8 cellular contexts compared by ENCODE assay signal in genomic region chr17:47323382-47324223, GRCh38. TPM values are rescaled to one million over a fixed set of nuclear protein-coding genes. Genes with fewer than 3 reads are reported as not detected.
DNase-seq lines count a peak whose midpoint lies in the region; ATAC-seq and TF ChIP-seq lines count a peak whose summit lies in the region.

TSS of gene EFCAB13 (plus strand) at chr17:47323955. CDS start at chr17:47328354, 4,399 bp downstream.

- H3K27ac ChIP-seq in left lung: peak within 1 kb of the TSS; percentile 90 to 96

- H3K4me1 ChIP-seq in BE2C (no peaks in the 10 kb centered on the region), left lung (peaks cover 0 to 11% of the 10 kb centered on the region in 2 donors)

- H3K27me3 ChIP-seq in BE2C (no peaks in the 10 kb centered on the region), left lung (peaks cover 0 to 7% of the 10 kb centered on the region in 2 donors)

- H3K4me3 Mint-ChIP-seq in activated CD4-positive, alpha-beta T cell treated with anti-CD3 and anti-CD28 coated beads, Interleukin-2, amount 10 ng/mL, durations not matched to agents 24 days and 14 days: peak within 1 kb of the TSS; percentile 99

- H3K27me3 Mint-ChIP-seq in activated CD4-positive, alpha-beta T cell treated with anti-CD3 and anti-CD28 coated beads, Interleukin-2, amount 10 ng/mL, durations not matched to agents 24 days and 14 days: peaks cover 26% of the 10 kb centered on the region

- H3K36me3 ChIP-seq in BE2C (no peaks in the 10 kb centered on the region), left lung (no peaks in the 10 kb centered on the region)

- H3K9me3 Mint-ChIP-seq in activated CD4-positive, alpha-beta T cell treated with anti-CD3 and anti-CD28 coated beads, Interleukin-2, amount 10 ng/mL, durations not matched to agents 24 days and 14 days: no peaks in the 10 kb centered on the region

- DNase-seq in BE2C (peak; percentile 96), NCI-H510A (lab: John Stamatoyannopoulos, UW) (peak; percentile 90), dedifferentiated amniotic fluid mesenchymal stem cell (ENCODE audit: extremely low spot score) (peak; percentile 32), left lung (peak; percentile 93 to 94)
- DNase-seq in activated CD4-positive, alpha-beta T cell treated with anti-CD3 and anti-CD28 coated beads, Interleukin-2, amount 10 ng/mL, durations not matched to agents 24 days and 14 days: peak; percentile 95
- DNase-seq in stimulated activated CD4-positive, alpha-beta T cell treated with anti-CD3 and anti-CD28 coated beads, Interleukin-2, amount 100 ng/mL, for 48 hours: peak; percentile 68 to 70

- H3K36me3 Mint-ChIP-seq in activated CD4-positive, alpha-beta T cell treated with anti-CD3 and anti-CD28 coated beads, Interleukin-2, amount 10 ng/mL, durations not matched to agents 24 days and 14 days (ENCODE audit: low read depth): no peaks in the 10 kb centered on the region

- peaks cover 17% of the 10 kb centered on the region for H3K4me1 Mint-ChIP-seq in activated CD4-positive, alpha-beta T cell treated with anti-CD3 and anti-CD28 coated beads, Interleukin-2, amount 10 ng/mL, durations not matched to agents 24 days and 14 days

- peak; percentile 84 for TF ChIP-seq POLR2A in GM19099 (IDR thresholded peaks at IDR 0.05; ENCODE audit: extremely low read depth, insufficient read length, low read depth)

- ATAC-seq in HG03354 (IDR thresholded peaks at IDR 0.05; ENCODE audit: poor library complexity, severe bottlenecking, unreplicated experiment) (peak; percentile 79), left lung (peak; percentile 99)

- peak within 1 kb of the TSS; percentile 93 for H3K27ac Mint-ChIP-seq in activated CD4-positive, alpha-beta T cell treated with anti-CD3 and anti-CD28 coated beads, Interleukin-2, amount 10 ng/mL, durations not matched to agents 24 days and 14 days

- peak within 1 kb of the TSS; percentile 68 for H3K4me3 ChIP-seq in BE2C (ENCODE audit: low read depth, low read length)
- peak within 1 kb of the TSS; percentile 60 to 64 for H3K4me3 ChIP-seq in left lung

- TF ChIP-seq CTCF in BE2C (IDR thresholded peaks at IDR 0.05; ENCODE audit: low read depth, low read length): 0 out of 2 replicates have a peak, but pooled peaks have one; percentile 5
- TF ChIP-seq CTCF in left lung (IDR thresholded peaks at IDR 0.05): peak; percentile 20 to 26

- H3K9me3 ChIP-seq in BE2C (no peaks in the 10 kb centered on the region), left lung (peaks cover 0 to 3% of the 10 kb centered on the region in 2 donors)

- intact Hi-C loops in activated CD4-positive, alpha-beta T cell treated with anti-CD3 and anti-CD28 coated beads, Interleukin-2, amount 10 ng/mL, durations not matched to agents 24 days and 14 days (cut with micrococcal nuclease): no loop called here
- intact Hi-C loops in left lung (cut with DNase I): no loop called here

RNA-seq across cellular contexts. Expression of gene EFCAB13, which starts in this region (rescaled TPM):
- polyA plus RNA-seq in BE2C (2012; ENCODE audit: insufficient read depth, insufficient read length, low read depth): 1.9 TPM
- 1.1 and 1.9 TPM in 2 replicates for total RNA-seq in activated CD4-positive, alpha-beta T cell treated with anti-CD3 and anti-CD28 coated beads, Interleukin-2, amount 10 ng/mL, durations not matched to agents 24 days and 14 days
- 10 to 100 TPM in 1 of 2 donors, 1 to 10 TPM in 1; 7.4 to 10.3 TPM for total RNA-seq in left lung

Comparison
In these comparisons a context has a peak if more than half of its experiments do, and no peak if none do; other contexts are left out.
1. Peak in every context shown above with its lines: DNase-seq, ATAC-seq, H3K4me3 ChIP-seq and H3K27ac ChIP-seq.
2. DNase-seq: peak in every context shown above with its lines; median percentile 96 in BE2C; 95 in activated CD4-positive, alpha-beta T cell treated with anti-CD3 and anti-CD28 coated beads, Interleukin-2, amount 10 ng/mL, durations not matched to agents 24 days and 14 days; 94 in left lung; 90 in NCI-H510A; 69 in stimulated activated CD4-positive, alpha-beta T cell treated with anti-CD3 and anti-CD28 coated beads, Interleukin-2, amount 100 ng/mL, for 48 hours; 32 in dedifferentiated amniotic fluid mesenchymal stem cell.